In the genomic region with DNA sequence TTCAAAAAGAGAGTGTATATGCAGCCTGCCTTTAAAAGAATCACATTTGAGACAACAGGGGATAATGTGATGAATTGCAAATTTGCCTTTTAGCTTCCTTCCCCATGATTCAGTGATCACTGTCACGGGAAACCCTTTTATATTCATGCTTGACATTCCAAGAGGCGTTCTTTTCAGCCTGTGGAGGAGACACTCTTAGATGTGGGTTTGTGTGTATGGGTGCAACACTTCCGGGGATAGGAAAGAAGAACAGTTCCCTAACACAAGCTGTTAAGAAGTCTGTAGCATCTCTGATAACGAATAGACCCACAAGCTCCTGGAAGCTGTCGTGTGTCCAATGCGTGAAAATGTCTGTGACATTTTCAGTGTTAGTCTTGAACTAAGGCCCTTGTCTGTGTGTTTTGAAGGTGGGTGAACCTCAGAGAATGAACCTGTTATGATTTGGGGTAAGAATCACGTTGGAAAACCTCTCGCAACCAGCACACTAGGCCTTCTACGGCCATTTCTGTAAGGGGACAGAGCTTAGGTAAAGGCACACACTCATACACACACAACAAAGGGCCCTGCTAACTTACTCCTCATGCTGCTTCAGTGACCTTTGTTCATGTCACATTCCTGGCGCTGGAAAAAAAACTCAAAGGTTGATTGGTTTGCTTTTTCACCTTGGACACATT, we compare ENCODE assay signal across 14 cellular contexts.
DNase-seq lines count a peak whose midpoint lies in the region; ATAC-seq and TF ChIP-seq lines count a peak whose summit lies in the region.
"Had no signal": no experiment of that assay in that cellular context is flagged by ENCODE, and none has a peak within 500 bp of the region (broad histone marks: within the 10 kb centered on the region; RNA-seq: fewer than 3 reads in every experiment).

No MANE protein-coding gene starts in this region.

- TF ChIP-seq CTCF in cardiac fibroblast (IDR thresholded peaks at IDR 0.05; ENCODE audit: low read depth, low read length), result no peak

- no peak overlapping the region for H3K4me3 ChIP-seq in HUES6 (ENCODE audit: low read depth, low read length)
- no peak overlapping the region for H3K4me3 ChIP-seq in cardiac fibroblast (replicated peaks in 1 of 2; ENCODE audit: low read depth in 2 of 2, low read length in 2 of 2)
- H3K4me3 ChIP-seq: left lung, psoas muscle had no signal

- ATAC-seq in left lobe of liver (peak; percentile 82), GM19395 (IDR thresholded peaks at IDR 0.05; ENCODE audit: unreplicated experiment) (no peak)
- ATAC-seq: activated T-cell treated with anti-CD3 and anti-CD28 coated beads, Interleukin-2, amount 50 U/mL, for 4 hours; left lung; psoas muscle had no signal

- H3K9me3 ChIP-seq in HUES6 (ENCODE audit: control insufficient read depth, insufficient read depth, low read depth, low read length), result no peaks in the 10 kb centered on the region
- H3K9me3 ChIP-seq: left lung, psoas muscle had no signal

- peaks cover 57% of the 10 kb centered on the region for H3K4me1 ChIP-seq in HUES6 (ENCODE audit: control insufficient read depth, insufficient read depth, low read length)
- H3K4me1 ChIP-seq: left lung, psoas muscle had no signal

- peak; percentile 17 to 40 for DNase-seq in cardiac fibroblast (ENCODE audit: low read depth in 2 of 2)
- DNase-seq in left lobe of liver (ENCODE audit: low spot score), result peak; percentile 55
- peak; percentile 45 for DNase-seq in superior temporal gyrus (ENCODE audit: extremely low spot score)
- DNase-seq in stimulated activated CD4-positive, alpha-beta T cell treated with anti-CD3 and anti-CD28 coated beads, Interleukin-4, amount 100 ng/mL, for 24 hours, result no peak
- DNase-seq in HUDEP-2 (lab: John Stamatoyannopoulos, UW; ENCODE audit: unreplicated experiment in 76 of 76), result no peak
- DNase-seq in DMS114 treated with DMSO at 0.1 percent for 48 hours (lab: John Stamatoyannopoulos, UW; ENCODE audit: unreplicated experiment), result no peak
- DNase-seq: activated T-cell treated with anti-CD3 and anti-CD28 coated beads, Interleukin-2, amount 50 U/mL, for 4 hours; central memory CD4-positive, alpha-beta T cell; left lung; NCI-H446 treated with DMSO at 0.1 percent for 48 hours; psoas muscle; SHP77 had no signal

- H3K36me3 ChIP-seq in HUES6 (ENCODE audit: control insufficient read depth, insufficient read depth, low read length), result no peaks in the 10 kb centered on the region

- H3K9ac ChIP-seq in HUES6 (ENCODE audit: low read length), result peak overlapping the region; percentile 77

- H3K27me3 ChIP-seq in HUES6 (ENCODE audit: control insufficient read depth, insufficient read depth, low read length), result no peaks in the 10 kb centered on the region
- H3K27me3 ChIP-seq: left lung had no signal

- H3K27ac ChIP-seq in HUES6 (ENCODE audit: low read depth, low read length), result peak overlapping the region; percentile 49
- H3K27ac ChIP-seq: left lung, psoas muscle had no signal

Comparison
In these comparisons a context has a peak if more than half of its experiments do, and no peak if none do; other contexts are left out.
1. DNase-seq: peak in cardiac fibroblast (2 of 2), left lobe of liver (single experiment) and superior temporal gyrus (single experiment); none in stimulated activated CD4-positive, alpha-beta T cell treated with anti-CD3 and anti-CD28 coated beads, Interleukin-4, amount 100 ng/mL, for 24 hours (single experiment), HUDEP-2 (0 of 76) and DMS114 treated with DMSO at 0.1 percent for 48 hours (single experiment).